1 cellular context compared by ENCODE assay signal in the genomic region with DNA sequence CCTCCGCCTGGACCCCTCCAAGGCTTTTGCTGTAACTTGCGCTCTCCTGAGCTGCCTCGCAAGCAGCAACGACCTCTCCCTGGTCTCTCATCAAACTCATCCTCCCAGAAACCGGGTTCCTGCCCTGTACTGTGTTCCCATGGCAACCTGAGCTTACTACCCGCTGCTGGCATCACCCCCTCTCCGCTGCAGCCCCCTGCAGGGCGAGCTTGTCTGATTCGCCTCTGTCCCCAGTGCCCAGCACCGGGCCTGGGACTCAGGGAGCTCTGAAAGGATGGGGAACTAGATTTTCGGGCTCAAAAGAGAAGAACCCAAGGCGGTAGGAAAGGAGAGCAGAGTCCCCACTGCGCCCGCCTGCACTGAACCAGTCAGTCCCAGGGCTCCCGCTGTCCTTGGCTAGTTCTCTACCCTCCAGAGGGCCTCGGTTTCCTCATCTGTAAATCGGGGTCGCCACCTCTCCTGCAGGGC.
TF ChIP-seq lines count a peak whose summit lies in the region.

No MANE protein-coding gene starts in this region.

TF ChIP-seq in liver, 16 proteins besides CTCF, POLR2A, EP300 and RAD21 (continued from another document):
- TF ChIP-seq EGR1 (IDR thresholded peaks at IDR 0.05; ENCODE audit: low read depth in 2 of 2) (no peak), FOXA2 (IDR thresholded peaks at IDR 0.05) (no peak), NR2F2 (IDR thresholded peaks at IDR 0.05) (no peak)
